Comparison of ENCODE assay signal across 8 cellular contexts in the genomic region with DNA sequence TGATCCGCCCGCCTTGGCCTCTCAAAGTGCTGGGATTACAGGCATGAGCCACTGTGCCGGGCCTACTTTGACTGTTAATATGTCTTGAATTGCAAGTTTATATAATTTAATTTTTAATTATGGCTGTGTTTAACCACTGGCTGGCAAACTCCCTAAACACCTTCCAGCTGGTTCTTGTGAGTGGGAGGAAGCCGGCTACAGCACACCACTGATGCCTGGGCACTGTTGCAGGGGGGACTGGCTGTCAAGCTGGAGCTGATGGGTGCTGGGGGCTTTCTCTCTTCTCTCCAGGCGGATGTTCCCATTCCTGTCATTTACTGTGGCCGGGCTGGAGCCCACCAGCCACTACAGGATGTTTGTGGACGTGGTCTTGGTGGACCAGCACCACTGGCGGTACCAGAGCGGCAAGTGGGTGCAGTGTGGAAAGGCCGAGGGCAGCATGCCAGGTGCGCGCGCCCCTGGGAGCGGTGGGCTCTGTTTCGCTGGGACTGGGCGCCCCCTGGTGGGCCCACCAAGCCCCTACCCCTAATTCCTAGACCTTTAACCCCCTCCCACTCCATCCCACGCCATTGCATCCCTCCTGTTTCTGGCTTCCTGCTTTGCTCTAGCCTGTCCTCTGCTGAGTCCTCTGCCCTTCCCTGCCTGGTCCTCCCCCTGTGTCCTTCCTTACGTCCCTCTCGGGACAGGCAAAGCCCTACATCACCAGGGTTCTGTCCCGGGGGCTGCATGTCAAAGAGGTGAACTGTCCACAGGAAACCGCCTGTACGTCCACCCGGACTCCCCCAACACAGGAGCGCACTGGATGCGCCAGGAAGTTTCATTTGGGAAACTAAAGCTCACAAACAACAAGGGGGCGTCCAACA. TPM values are rescaled to one million over a fixed set of nuclear protein-coding genes. Genes with fewer than 3 reads are reported as not detected.
DNase-seq lines count a peak whose midpoint lies in the region; ATAC-seq and TF ChIP-seq lines count a peak whose summit lies in the region.

No MANE protein-coding gene starts in this region.

- no peak overlapping the region for H3K4me3 ChIP-seq in GM12875 (ENCODE audit: low read depth, low read length)
- H3K4me3 ChIP-seq in mesenchymal stem cell (ENCODE audit: insufficient read depth in 1 of 2, low read depth in 1 of 2, low read length in 2 of 2), result no peak overlapping the region

- H2BK5ac ChIP-seq in mesenchymal stem cell (ENCODE audit: low read depth, low read length, poor library complexity, severe bottlenecking), result no peak overlapping the region

- no peaks in the 10 kb centered on the region for H3K79me1 ChIP-seq in mesenchymal stem cell (replicated peaks; ENCODE audit: low read length, poor library complexity, severe bottlenecking)

- peaks cover 43 to 61% of the 10 kb centered on the region in 2 experiments for H3K27me3 ChIP-seq in mesenchymal stem cell (ENCODE audit: control insufficient read depth in 1 of 2, insufficient read depth in 1 of 2, low read length in 2 of 2)

- H2BK120ac ChIP-seq in mesenchymal stem cell (ENCODE audit: low read depth, low read length), result no peak overlapping the region

- no peak overlapping the region for H3K23ac ChIP-seq in mesenchymal stem cell (ENCODE audit: low read length in 2 of 2)

- peak; percentile 64 to 76 for ATAC-seq in activated naive CD4-positive, alpha-beta T cell treated with anti-CD3 and anti-CD28 coated beads, Interleukin-2, amount 50 U/mL, for 72 hours
- ATAC-seq in GM19351 (IDR thresholded peaks at IDR 0.05; ENCODE audit: unreplicated experiment), result no peak

- H3K9me3 Mint-ChIP-seq in activated naive CD4-positive, alpha-beta T cell treated with anti-CD3 and anti-CD28 coated beads, Interleukin-2, amount 50 U/mL, for 72 hours, result no peaks in the 10 kb centered on the region

- WGBS in mesenchymal stem cell, result 38% methylated on average over 24 of the region's 26 CpGs

- H3K36me3 ChIP-seq in mesenchymal stem cell (ENCODE audit: control insufficient read depth in 1 of 2, insufficient read depth in 2 of 2, low read depth in 1 of 2, low read length in 2 of 2), result no peaks in the 10 kb centered on the region

- no peak overlapping the region for H2AFZ ChIP-seq in mesenchymal stem cell (ENCODE audit: low read depth, low read length)

- peak overlapping the region; percentile 33 for H2BK15ac ChIP-seq in mesenchymal stem cell (ENCODE audit: low read depth, poor library complexity, severe bottlenecking)

- H2BK12ac ChIP-seq in mesenchymal stem cell (ENCODE audit: low read length in 2 of 2), result no peak overlapping the region

- DNase-seq in NCI-H82 treated with DMSO at 0.1 percent for 48 hours (lab: John Stamatoyannopoulos, UW; ENCODE audit: unreplicated experiment), result peak; percentile 25
- no peak for DNase-seq in activated naive CD4-positive, alpha-beta T cell treated with anti-CD3 and anti-CD28 coated beads, Interleukin-2, amount 50 U/mL, for 72 hours (ENCODE audit: low spot score in 2 of 2)
- no peak for DNase-seq in mesenchymal stem cell
- DNase-seq in NCI-H226, result no peak
- no peak for DNase-seq in NCI-H748 treated with DMSO at 0.1 percent for 48 hours (lab: John Stamatoyannopoulos, UW)
- no peak for DNase-seq in kidney tubule cell (ENCODE audit: low spot score)

- H3K9me3 ChIP-seq in mesenchymal stem cell (ENCODE audit: control insufficient read depth, low read length), result peaks cover 8% of the 10 kb centered on the region

- no peak overlapping the region for H3K14ac ChIP-seq in mesenchymal stem cell (ENCODE audit: low read length in 2 of 2)

- H3K27ac ChIP-seq in mesenchymal stem cell (ENCODE audit: low read length, poor library complexity, severe bottlenecking), result no peak overlapping the region

- H4K91ac ChIP-seq in mesenchymal stem cell (ENCODE audit: low read length), result no peak overlapping the region

- H3K4me2 ChIP-seq in mesenchymal stem cell (ENCODE audit: low read length, poor library complexity, severe bottlenecking), result no peak overlapping the region

- H3K9ac ChIP-seq in mesenchymal stem cell (ENCODE audit: low read length), result no peak overlapping the region

- no peak overlapping the region for H3K18ac ChIP-seq in mesenchymal stem cell (ENCODE audit: low read depth in 1 of 2, low read length in 2 of 2)

- no peak overlapping the region for H2AK5ac ChIP-seq in mesenchymal stem cell (ENCODE audit: low read length, severe bottlenecking)

- peaks cover 2% of the 10 kb centered on the region for H3K4me1 ChIP-seq in mesenchymal stem cell (ENCODE audit: control insufficient read depth, insufficient read depth, low read depth, low read length)

- no peak overlapping the region for H4K8ac ChIP-seq in mesenchymal stem cell (ENCODE audit: low read length)

- no peak overlapping the region for H3K27ac Mint-ChIP-seq in activated naive CD4-positive, alpha-beta T cell treated with anti-CD3 and anti-CD28 coated beads, Interleukin-2, amount 50 U/mL, for 72 hours

- H3K4ac ChIP-seq in mesenchymal stem cell (ENCODE audit: low read depth in 1 of 2, low read length in 2 of 2), result no peak overlapping the region

- H3K36me3 Mint-ChIP-seq in activated naive CD4-positive, alpha-beta T cell treated with anti-CD3 and anti-CD28 coated beads, Interleukin-2, amount 50 U/mL, for 72 hours, result peaks cover 7 to 35% of the 10 kb centered on the region in 2 donors

- peak; percentile 69 for TF ChIP-seq CTCF in GM12875 (IDR thresholded peaks at IDR 0.05; ENCODE audit: borderline replicate concordance, insufficient read depth, low read depth, low read length)

RNA-seq across cellular contexts. Expression of gene TBX21, which starts 9.5 kb away (rescaled TPM):
- total RNA-seq in activated naive CD4-positive, alpha-beta T cell treated with anti-CD3 and anti-CD28 coated beads, Interleukin-2, amount 50 U/mL, for 72 hours, result 10 to 100 TPM; 39.6 to 73.5 TPM
- not detected for polyA plus RNA-seq in mesenchymal stem cell (2013, experiment 1 of 2)
- not detected for polyA plus RNA-seq in mesenchymal stem cell (2013, experiment 2 of 2)

RNA-seq across cellular contexts. Expression of gene TBKBP1, which starts 48.6 kb away (rescaled TPM):
- total RNA-seq in activated naive CD4-positive, alpha-beta T cell treated with anti-CD3 and anti-CD28 coated beads, Interleukin-2, amount 50 U/mL, for 72 hours, result 10 to 100 TPM; 15.4 to 21.4 TPM
- polyA plus RNA-seq in mesenchymal stem cell (2013, experiment 1 of 2), result 11.9 TPM
- 11.7 TPM for polyA plus RNA-seq in mesenchymal stem cell (2013, experiment 2 of 2)
